Comparison of ENCODE assay signal across 20 cellular contexts in the genomic region with DNA sequence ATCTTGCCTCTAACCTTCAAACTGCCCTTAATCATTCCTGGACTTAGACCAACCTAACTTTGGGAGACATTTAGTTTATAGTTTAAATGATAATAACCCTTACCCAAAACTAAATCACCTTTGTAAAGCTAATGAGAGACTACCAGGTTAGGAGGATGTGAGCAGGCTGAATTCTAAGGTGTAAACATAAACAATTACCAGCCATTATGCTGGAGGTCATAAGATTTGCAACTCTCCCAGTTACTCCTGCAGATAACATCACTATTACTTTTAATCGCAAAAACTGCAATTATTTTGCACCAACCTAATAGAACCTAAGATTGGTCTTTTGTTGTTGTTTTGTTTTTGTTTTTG.
DNase-seq lines count a peak whose midpoint lies in the region; ATAC-seq and TF ChIP-seq lines count a peak whose summit lies in the region.
"Had no signal": no experiment of that assay in that cellular context is flagged by ENCODE, and none has a peak within 500 bp of the region (broad histone marks: within the 10 kb centered on the region; RNA-seq: fewer than 3 reads in every experiment).

No MANE protein-coding gene starts in this region.

- BruUV-seq in OCI-LY7 (replicated peaks; lab: Mats Ljungman, UMichigan), result TSS peak; percentile 18

- H3K27me3 Mint-ChIP-seq in H9 (ENCODE audit: low read depth), result no peaks in the 10 kb centered on the region; the same call in 1 of the 2 replicates
- H3K27me3 Mint-ChIP-seq in activated naive CD8-positive, alpha-beta T cell treated with anti-CD3 and anti-CD28 coated beads, Interleukin-2, amount 50 U/mL, for 24 hours, result peaks cover 7% of the 10 kb centered on the region

- H2AFZ ChIP-seq in H9 (ENCODE audit: low read length), result no peak overlapping the region
- H2AFZ ChIP-seq in OCI-LY7 (ENCODE audit: low read length), result no peak overlapping the region
- H2AFZ ChIP-seq: PC-9 had no signal

- H3K27ac ChIP-seq in H9 (ENCODE audit: insufficient read length, low read depth, low read length) (peak overlapping the region; percentile 89), OCI-LY7 (ENCODE audit: low read depth, low read length, poor library complexity, severe bottlenecking) (peak overlapping the region; percentile 97)
- H3K27ac ChIP-seq: PC-9, RWPE1 had no signal

- no peak overlapping the region for H2BK20ac ChIP-seq in H9 (ENCODE audit: low read depth, low read length, poor library complexity, severe bottlenecking)

- no peak overlapping the region for H3K14ac ChIP-seq in H9 (ENCODE audit: insufficient read depth, low read length)

- peak overlapping the region; percentile 44 for H3K18ac ChIP-seq in H9 (ENCODE audit: insufficient read length, low read depth, low read length)

- no peaks in the 10 kb centered on the region for H3K23me2 ChIP-seq in H9 (ENCODE audit: insufficient read length, low read depth, low read length, poor library complexity, severe bottlenecking)

- H2BK12ac ChIP-seq in H9 (ENCODE audit: insufficient read length, low read depth, low read length), result no peak overlapping the region

- TF ChIP-seq CTCF in H9 (conservative IDR thresholded peaks at IDR 0.05), result no peak
- TF ChIP-seq CTCF in OCI-LY7 (conservative IDR thresholded peaks at IDR 0.05; ENCODE audit: low read length), result no peak
- TF ChIP-seq CTCF in lower leg skin (IDR thresholded peaks at IDR 0.05), result no peak

- H4K91ac ChIP-seq in H9 (ENCODE audit: insufficient read length, low read depth, low read length), result peak overlapping the region; percentile 81

- H3K4me1 ChIP-seq in H9 (ENCODE audit: insufficient read depth, low read length) (peaks cover 21% of the 10 kb centered on the region; the same call in 1 of the 2 replicates), OCI-LY7 (ENCODE audit: insufficient read depth, low read length, poor library complexity, severe bottlenecking) (peaks cover 58% of the 10 kb centered on the region), iPS-15b (ENCODE audit: control insufficient read depth, insufficient read depth, low read length) (peaks cover 36% of the 10 kb centered on the region)

- H3K36me3 Mint-ChIP-seq in H9 (ENCODE audit: insufficient read depth in 1 of 3, low read depth in 3 of 3), result peaks cover 10 to 32% (median 12%) of the 10 kb centered on the region in 3 experiments
- H3K36me3 Mint-ChIP-seq in activated naive CD8-positive, alpha-beta T cell treated with anti-CD3 and anti-CD28 coated beads, Interleukin-2, amount 50 U/mL, for 24 hours (ENCODE audit: low read depth), result no peaks in the 10 kb centered on the region

- peak overlapping the region; percentile 0 for H2BK5ac ChIP-seq in H9 (ENCODE audit: insufficient read length, low read length)

- H4K20me1 ChIP-seq in H9 (ENCODE audit: control insufficient read depth, insufficient read depth, insufficient read length) (no peaks in the 10 kb centered on the region), OCI-LY7 (ENCODE audit: insufficient read depth, low read length) (no peaks in the 10 kb centered on the region)

- H3K27me3 ChIP-seq in H9 (ENCODE audit: insufficient read depth, low read length) (no peaks in the 10 kb centered on the region), iPS-15b (ENCODE audit: control insufficient read depth, insufficient read depth, low read length) (no peaks in the 10 kb centered on the region)

- peak overlapping the region; percentile 97 to 100 (median 99) for H3K27ac Mint-ChIP-seq in H9
- no peak overlapping the region for H3K27ac Mint-ChIP-seq in activated naive CD8-positive, alpha-beta T cell treated with anti-CD3 and anti-CD28 coated beads, Interleukin-2, amount 50 U/mL, for 24 hours
- H3K27ac Mint-ChIP-seq: T-helper 1 cell treated with Interleukin-12 subunit alpha and Interleukin-12 subunit beta and Interleukin-4 antibody, amounts not matched to agents 30 μg/mL and 1 μg/mL, for 36 hours had no signal

- no peak overlapping the region for H3K9ac ChIP-seq in H9 (ENCODE audit: extremely low read depth, insufficient read length, low read length)
- H3K9ac ChIP-seq in iPS-15b (ENCODE audit: low read depth, low read length), result no peak overlapping the region

- H3K79me2 ChIP-seq in H9 (ENCODE audit: insufficient read depth, low read length) (no peaks in the 10 kb centered on the region), OCI-LY7 (ENCODE audit: insufficient read depth, low read depth, low read length) (peaks cover 84% of the 10 kb centered on the region)

- WGBS in H9 (ENCODE audit: extremely low coverage, insufficient read length, low lambda C conversion rate), result no CpG with 5 or more reads among the region's 1 CpG
- 57 to 63% methylated on average over 1 of the region's 1 CpG for WGBS in lower leg skin, 2 donors

- no peak overlapping the region for H3T11ph ChIP-seq in H9 (ENCODE audit: low read length)

- no peak overlapping the region; the same call in 1 of the 2 replicates for H3K4ac ChIP-seq in H9 (ENCODE audit: low read depth, low read length)

- CTCF ChIA-PET in OCI-LY7 (lab: Charles Lee; ENCODE audit: unreplicated experiment), result no interaction called here

- H3K4me2 ChIP-seq in H9 (ENCODE audit: insufficient read depth, insufficient read length, low read length), result peak overlapping the region; percentile 31
- H3K4me2 ChIP-seq in OCI-LY7 (ENCODE audit: low read length), result peak overlapping the region; percentile 98
- H3K4me2 ChIP-seq: PC-9 had no signal

- no peak overlapping the region for H2AK5ac ChIP-seq in H9 (ENCODE audit: insufficient read length, low read length)

- peaks cover 57% of the 10 kb centered on the region for H3K36me3 ChIP-seq in OCI-LY7 (ENCODE audit: insufficient read depth, low read length)
- no peaks in the 10 kb centered on the region for H3K36me3 ChIP-seq in iPS-15b (ENCODE audit: control insufficient read depth, insufficient read depth, low read length)

- H2BK120ac ChIP-seq in H9 (ENCODE audit: low read depth, low read length, poor library complexity, severe bottlenecking), result no peak overlapping the region

- intact Hi-C loops in OCI-LY7 (cut with micrococcal nuclease; ENCODE audit: unreplicated experiment) (loop anchor here (2.0 to 10.0 kb wide), 7 partner anchors 72 to 1129 kb away; partner anchors contain the start of genes FBXO11, MSH2 and MSH6), lower leg skin (cut with DNase I; ENCODE audit: low total_unique reads) (no loop called here)

- H3K4me1 Mint-ChIP-seq in H9, result peaks cover 54 to 58% of the 10 kb centered on the region in 2 experiments
- no peaks in the 10 kb centered on the region for H3K4me1 Mint-ChIP-seq in activated naive CD8-positive, alpha-beta T cell treated with anti-CD3 and anti-CD28 coated beads, Interleukin-2, amount 50 U/mL, for 24 hours

- H3K23ac ChIP-seq in H9 (ENCODE audit: insufficient read length, low read depth, low read length), result no peak overlapping the region

- peak overlapping the region; percentile 9 to 43; a peak in 4 of 5 replicates for H3K4me3 Mint-ChIP-seq in H9
- no peak overlapping the region for H3K4me3 Mint-ChIP-seq in activated naive CD8-positive, alpha-beta T cell treated with anti-CD3 and anti-CD28 coated beads, Interleukin-2, amount 50 U/mL, for 24 hours
- H3K4me3 Mint-ChIP-seq: T-helper 1 cell treated with Interleukin-12 subunit alpha and Interleukin-12 subunit beta and Interleukin-4 antibody, amounts not matched to agents 30 μg/mL and 1 μg/mL, for 36 hours had no signal

- no peak overlapping the region for H4K5ac ChIP-seq in H9 (ENCODE audit: insufficient read length, low read depth, low read length)

- peaks cover 22 to 29% of the 10 kb centered on the region in 2 experiments for H3K9me3 Mint-ChIP-seq in H9
- no peaks in the 10 kb centered on the region for H3K9me3 Mint-ChIP-seq in activated naive CD8-positive, alpha-beta T cell treated with anti-CD3 and anti-CD28 coated beads, Interleukin-2, amount 50 U/mL, for 24 hours
- H3K9me3 Mint-ChIP-seq: T-helper 1 cell treated with Interleukin-12 subunit alpha and Interleukin-12 subunit beta and Interleukin-4 antibody, amounts not matched to agents 30 μg/mL and 1 μg/mL, for 36 hours had no signal

- H4K8ac ChIP-seq in H9 (replicated peaks; ENCODE audit: insufficient read length, low read depth, low read length), result no peak overlapping the region

- H3K4me3 ChIP-seq in OCI-LY7 (ENCODE audit: low read depth, low read length, poor library complexity, severe bottlenecking) (peak overlapping the region; percentile 99), iPS-15b (ENCODE audit: low read depth, low read length) (peak overlapping the region; percentile 16), lower leg skin (ENCODE audit: low read depth, poor library complexity, severe bottlenecking) (no peak overlapping the region)
- H3K4me3 ChIP-seq: PC-9 had no signal

- TF ChIP-seq POLR2A in lower leg skin (IDR thresholded peaks at IDR 0.05), result no peak

- no peaks in the 10 kb centered on the region for H3K79me1 ChIP-seq in H9 (ENCODE audit: insufficient read depth, low read depth, low read length, poor library complexity, severe bottlenecking)

- H2BK15ac ChIP-seq in H9 (ENCODE audit: low read depth, low read length), result no peak overlapping the region

- no peak for ATAC-seq in GM19395 (IDR thresholded peaks at IDR 0.05; ENCODE audit: unreplicated experiment)
- ATAC-seq in activated naive CD8-positive, alpha-beta T cell treated with anti-CD3 and anti-CD28 coated beads, Interleukin-2, amount 50 U/mL, for 24 hours, result no peak
- ATAC-seq: SK-N-SH treated with all-trans-retinoic acid at 6 μM for 48 hours had no signal

- H3K56ac ChIP-seq in H9 (ENCODE audit: insufficient read length, low read depth, low read length), result no peak overlapping the region

- POLR2A ChIA-PET in OCI-LY7 (lab: Charles Lee), result interaction anchor here (0.5 to 8.9 kb wide), 8 partner anchors 10 to 717 kb away, joined by 3 to 242 read pairs (median 7); partner anchors contain the start of gene MSH6

- H3K9me3 ChIP-seq in H9 (ENCODE audit: control insufficient read depth, low read depth, low read length) (peaks cover 6% of the 10 kb centered on the region), OCI-LY7 (ENCODE audit: low read length) (no peaks in the 10 kb centered on the region), iPS-15b (ENCODE audit: control insufficient read depth, insufficient read depth, low read length) (peaks cover 9% of the 10 kb centered on the region)

- H3K9me2 ChIP-seq in OCI-LY7 (ENCODE audit: insufficient read depth, low read length), result no peaks in the 10 kb centered on the region

- DNase-seq in H9 (no peak), OCI-LY7 (ENCODE audit: low spot score) (no peak), lower leg skin (ENCODE audit: low spot score in 2 of 2) (no peak), NCI-H1092 treated with DMSO at 0.1 percent for 48 hours (lab: John Stamatoyannopoulos, UW) (no peak)
- no peak for DNase-seq in activated naive CD8-positive, alpha-beta T cell treated with anti-CD3 and anti-CD28 coated beads, Interleukin-2, amount 50 U/mL, for 24 hours
- DNase-seq: ACHN, GDM1, GOT3, NCI-H1417 treated with DMSO at 0.1 percent for 48 hours, NCI-H1930, NCI-H226, NCI-H524, NCI-H82, PC-9, SIG-M5 had no signal
